Comparison of ENCODE assay signal across 8 cellular contexts in genomic region chr7:128863433-128863989, GRCh38. TPM values are rescaled to one million over a fixed set of nuclear protein-coding genes. Genes with fewer than 3 reads are reported as not detected.
DNase-seq lines count a peak whose midpoint lies in the region; ATAC-seq and TF ChIP-seq lines count a peak whose summit lies in the region.

No MANE protein-coding gene starts in this region.

- no peak overlapping the region for H2AFZ ChIP-seq in OCI-LY1 (ENCODE audit: low read length)

- H3K27ac ChIP-seq in CD4-positive, alpha-beta memory T cell (ENCODE audit: low read depth, low read length): peak overlapping the region; percentile 79
- H3K27ac ChIP-seq in OCI-LY1 (ENCODE audit: low read depth, low read length, poor library complexity, severe bottlenecking) (no peak overlapping the region), right atrium auricular region (peak overlapping the region; percentile 77 to 84)

- no peaks in the 10 kb centered on the region for H3K27me3 ChIP-seq in CD4-positive, alpha-beta memory T cell (ENCODE audit: insufficient read depth, low read length)
- H3K27me3 ChIP-seq in OCI-LY1 (ENCODE audit: insufficient read depth, low read length): peaks cover 2% of the 10 kb centered on the region; the same call in 1 of the 2 replicates
- H3K27me3 ChIP-seq in right atrium auricular region: no peaks in the 10 kb centered on the region

- H4K20me1 ChIP-seq in OCI-LY1 (ENCODE audit: insufficient read depth, low read length): no peaks in the 10 kb centered on the region

- no peaks in the 10 kb centered on the region for H3K27me3 Mint-ChIP-seq in CD4-positive, alpha-beta memory T cell
- no peaks in the 10 kb centered on the region for H3K27me3 Mint-ChIP-seq in activated naive CD4-positive, alpha-beta T cell treated with anti-CD3 and anti-CD28 coated beads for 36 hours (ENCODE audit: low read depth)

- H3K9me3 ChIP-seq in CD4-positive, alpha-beta memory T cell (ENCODE audit: control insufficient read depth in 1 of 2, low read length in 2 of 2): no peaks in the 10 kb centered on the region
- H3K9me3 ChIP-seq in OCI-LY1 (ENCODE audit: low read length): no peaks in the 10 kb centered on the region
- no peaks in the 10 kb centered on the region for H3K9me3 ChIP-seq in right atrium auricular region

- peaks cover 22 to 44% (median 32%) of the 10 kb centered on the region in 4 donors for H3K4me1 Mint-ChIP-seq in CD4-positive, alpha-beta memory T cell
- peaks cover 15% of the 10 kb centered on the region for H3K4me1 Mint-ChIP-seq in activated naive CD4-positive, alpha-beta T cell treated with anti-CD3 and anti-CD28 coated beads for 36 hours (ENCODE audit: low read depth)

- H3K9ac ChIP-seq in OCI-LY1 (ENCODE audit: low read length): peak overlapping the region; percentile 74

- peak overlapping the region; percentile 81 for H3K4me2 ChIP-seq in OCI-LY1 (ENCODE audit: low read length)

- H3K4me1 ChIP-seq in CD4-positive, alpha-beta memory T cell (ENCODE audit: insufficient read depth, low read length): peaks cover 20% of the 10 kb centered on the region
- H3K4me1 ChIP-seq in OCI-LY1 (ENCODE audit: insufficient read depth, low read length, severe bottlenecking) (peaks cover 16% of the 10 kb centered on the region), right atrium auricular region (peaks cover 0 to 51% of the 10 kb centered on the region in 2 donors)

- H3K79me2 ChIP-seq in OCI-LY1 (ENCODE audit: insufficient read depth, low read length): no peaks in the 10 kb centered on the region

- CTCF ChIA-PET in CD4-positive, alpha-beta memory T cell (lab: Charles Lee; ENCODE audit: partially characterized antibody): interaction anchor here (0.5 to 5.4 kb wide), 7 partner anchors 8 to 434 kb away, joined by 3 to 61 read pairs (median 5); no protein-coding TSS in a partner anchor
- CTCF ChIA-PET in activated naive CD4-positive, alpha-beta T cell treated with anti-CD3 and anti-CD28 coated beads for 36 hours (lab: Charles Lee): interaction anchor here (0.6 to 4.0 kb wide), 12 partner anchors 17 to 387 kb away, joined by 3 to 25 read pairs (median 3); no protein-coding TSS in a partner anchor

- no peaks in the 10 kb centered on the region for H3K9me3 Mint-ChIP-seq in CD4-positive, alpha-beta memory T cell
- H3K9me3 Mint-ChIP-seq in activated naive CD4-positive, alpha-beta T cell treated with anti-CD3 and anti-CD28 coated beads for 36 hours: no peaks in the 10 kb centered on the region

- intact Hi-C loops in CD4-positive, alpha-beta memory T cell (cut with micrococcal nuclease): loop anchor here (2.0 kb wide), 1 partner anchor 73 kb away; the partner anchor contains the start of gene CCDC136
- intact Hi-C loops in activated naive CD4-positive, alpha-beta T cell treated with anti-CD3 and anti-CD28 coated beads for 36 hours (cut with micrococcal nuclease): loop anchor here (1.0 to 2.0 kb wide), 3 partner anchors 20 to 457 kb away; partner anchors contain the start of gene METTL2B

- peak; percentile 41 for ATAC-seq in GM18909 (IDR thresholded peaks at IDR 0.05; ENCODE audit: poor library complexity, unreplicated experiment)
- peak; percentile 17 for ATAC-seq in HG03469 (IDR thresholded peaks at IDR 0.05; ENCODE audit: unreplicated experiment)

- POLR2A ChIA-PET in CD4-positive, alpha-beta memory T cell (lab: Charles Lee; ENCODE audit: partially characterized antibody): interaction anchor here (1.1 to 1.6 kb wide), 3 partner anchors 20 to 125 kb away, joined by 3 to 12 read pairs (median 8); partner anchors contain the start of genes CALU and CCDC136

- peak overlapping the region; percentile 90 to 100 (median 97) for H3K27ac Mint-ChIP-seq in CD4-positive, alpha-beta memory T cell
- peak overlapping the region; percentile 84 for H3K27ac Mint-ChIP-seq in activated naive CD4-positive, alpha-beta T cell treated with anti-CD3 and anti-CD28 coated beads for 36 hours

- H3F3A ChIP-seq in OCI-LY1 (ENCODE audit: insufficient read depth, low read length): no peaks in the 10 kb centered on the region

- TF ChIP-seq CTCF in OCI-LY1 (IDR thresholded peaks at IDR 0.05; ENCODE audit: low read length) (peak; percentile 78), right atrium auricular region (IDR thresholded peaks at IDR 0.05) (peak in 1 of 2 donors; percentile 48), retinal pigment epithelial cell (conservative IDR thresholded peaks at IDR 0.05; ENCODE audit: low read depth, low read length) (peak; percentile 73)

- peak overlapping the region; percentile 95 to 100 (median 98) for H3K4me3 Mint-ChIP-seq in CD4-positive, alpha-beta memory T cell
- peak overlapping the region; percentile 91 for H3K4me3 Mint-ChIP-seq in activated naive CD4-positive, alpha-beta T cell treated with anti-CD3 and anti-CD28 coated beads for 36 hours

- peaks cover 11 to 29% of the 10 kb centered on the region in 2 donors for H3K36me3 Mint-ChIP-seq in CD4-positive, alpha-beta memory T cell
- peaks cover 3% of the 10 kb centered on the region for H3K36me3 Mint-ChIP-seq in activated naive CD4-positive, alpha-beta T cell treated with anti-CD3 and anti-CD28 coated beads for 36 hours (ENCODE audit: low read depth)

- H3K9me2 ChIP-seq in OCI-LY1 (ENCODE audit: low read depth, low read length): no peaks in the 10 kb centered on the region

- peak overlapping the region; percentile 61 to 89 for H3K4me3 ChIP-seq in CD4-positive, alpha-beta memory T cell (ENCODE audit: low read length in 2 of 2)
- peak overlapping the region; percentile 70 for H3K4me3 ChIP-seq in OCI-LY1 (ENCODE audit: low read depth, low read length, poor library complexity, severe bottlenecking)
- H3K4me3 ChIP-seq in right atrium auricular region: peak overlapping the region; percentile 87 to 89
- H3K4me3 ChIP-seq in retinal pigment epithelial cell (ENCODE audit: low read length): peak overlapping the region; percentile 91

- peak; percentile 34 to 62 (median 43) for DNase-seq in CD4-positive, alpha-beta memory T cell
- DNase-seq in activated naive CD4-positive, alpha-beta T cell treated with anti-CD3 and anti-CD28 coated beads for 36 hours: peak; percentile 63
- no peak for DNase-seq in right atrium auricular region (ENCODE audit: low spot score)
- DNase-seq in retinal pigment epithelial cell (ENCODE audit: low read depth): peak; percentile 61
- no peak for DNase-seq in NCI-H774 (lab: John Stamatoyannopoulos, UW)

- H3K36me3 ChIP-seq in CD4-positive, alpha-beta memory T cell (ENCODE audit: insufficient read depth, low read length): peaks cover 5% of the 10 kb centered on the region
- H3K36me3 ChIP-seq in OCI-LY1 (ENCODE audit: insufficient read depth, low read length) (peaks cover 25% of the 10 kb centered on the region), right atrium auricular region (peaks cover 14% of the 10 kb centered on the region)

RNA-seq across cellular contexts. Expression of gene ATP6V1F, which starts 0.9 kb away (rescaled TPM):
- 10 to 100 TPM; 74.6 to 75.5 TPM for total RNA-seq in CD4-positive, alpha-beta memory T cell
- 100 to 1,000 TPM; 274 to 392 TPM for polyA plus RNA-seq in CD4-positive, alpha-beta memory T cell
- total RNA-seq in activated naive CD4-positive, alpha-beta T cell treated with anti-CD3 and anti-CD28 coated beads for 36 hours: 100 to 1,000 TPM; 129 to 142 TPM
- 100 to 1,000 TPM; 121 TPM for total RNA-seq in right atrium auricular region

RNA-seq across cellular contexts. Expression of gene FLNC, which starts 33.3 kb away (rescaled TPM):
- total RNA-seq in CD4-positive, alpha-beta memory T cell: under 1 TPM in 1 of 2 experiments, not detected in 1; 0.06 TPM
- polyA plus RNA-seq in CD4-positive, alpha-beta memory T cell: not detected
- total RNA-seq in activated naive CD4-positive, alpha-beta T cell treated with anti-CD3 and anti-CD28 coated beads for 36 hours: under 1 TPM; 0.02 to 0.05 TPM
- 100 to 1,000 TPM; 215 to 646 TPM for total RNA-seq in right atrium auricular region

RNA-seq across cellular contexts. Expression of gene KCP, which starts 47.0 kb away (rescaled TPM):
- total RNA-seq in CD4-positive, alpha-beta memory T cell: under 1 TPM; 0.39 to 0.55 TPM
- not detected for polyA plus RNA-seq in CD4-positive, alpha-beta memory T cell
- total RNA-seq in activated naive CD4-positive, alpha-beta T cell treated with anti-CD3 and anti-CD28 coated beads for 36 hours: not detected
- total RNA-seq in right atrium auricular region: not detected

Comparison
In these comparisons a context has a peak if more than half of its experiments do, and no peak if none do; other contexts are left out.
1. DNase-seq: peak in CD4-positive, alpha-beta memory T cell (5 of 5), activated naive CD4-positive, alpha-beta T cell treated with anti-CD3 and anti-CD28 coated beads for 36 hours (single experiment) and retinal pigment epithelial cell (single experiment); none in right atrium auricular region (single experiment) and NCI-H774 (single experiment).
2. RNA of gene FLNC, which starts 33.3 kb away (total RNA-seq): 215 to 646 TPM in right atrium auricular region; 0.06 TPM in CD4-positive, alpha-beta memory T cell and 0.02 to 0.05 TPM in activated naive CD4-positive, alpha-beta T cell treated with anti-CD3 and anti-CD28 coated beads for 36 hours; every median in the first group is over 100 times any median in the second.
3. Peak in every context shown above with its lines, with median percentiles within 50 percentile points of each other: H3K4me3 ChIP-seq.